Comparison of ENCODE assay signal across 17 cellular contexts in genomic region chr15:29774900-29775299, GRCh38. TPM values are rescaled to one million over a fixed set of nuclear protein-coding genes. Genes with fewer than 3 reads are reported as not detected.
DNase-seq lines count a peak whose midpoint lies in the region; ATAC-seq and TF ChIP-seq lines count a peak whose summit lies in the region.
"Had no signal": no experiment of that assay in that cellular context is flagged by ENCODE, and none has a peak within 500 bp of the region (broad histone marks: within the 10 kb centered on the region; RNA-seq: fewer than 3 reads in every experiment).

No MANE protein-coding gene starts in this region.

- no peak overlapping the region for H2AK9ac ChIP-seq in IMR-90 (replicated peaks; ENCODE audit: low read depth, low read length, poor library complexity)

- H3K79me1 ChIP-seq in IMR-90 (ENCODE audit: low read depth in 1 of 2, low read length in 2 of 2) = peaks cover 21 to 73% of the 10 kb centered on the region in 2 experiments

- H4K20me1 ChIP-seq in IMR-90 (ENCODE audit: insufficient read depth, low read length) = peaks cover 38% of the 10 kb centered on the region

- ATAC-seq in IMR-90 (ENCODE audit: low read depth) (peak; percentile 42; the same call in 1 of the 2 replicates), foreskin keratinocyte (peak; percentile 93), HG02884 (IDR thresholded peaks at IDR 0.05; ENCODE audit: unreplicated experiment) (no peak)
- ATAC-seq: stimulated activated memory B cell treated with anti-CD40 and anti-IgM and Interleukin-4, amounts not matched to agents 10 μg/mL and 1 μg/mL and 100 μg/mL, for 72 hours had no signal

- no peak overlapping the region for H3K9ac ChIP-seq in IMR-90 (ENCODE audit: low read depth, low read length)

- H4K5ac ChIP-seq in IMR-90 (ENCODE audit: low read depth, low read length) = no peak overlapping the region

- no peaks in the 10 kb centered on the region for H3K27me3 ChIP-seq in AG04450 (ENCODE audit: control insufficient read depth, insufficient read depth, low read length)
- H3K27me3 ChIP-seq in IMR-90 (ENCODE audit: control insufficient read depth, insufficient read depth, low read length) = no peaks in the 10 kb centered on the region
- no peaks in the 10 kb centered on the region for H3K27me3 ChIP-seq in foreskin keratinocyte
- H3K27me3 ChIP-seq: BE2C had no signal

- TF ChIP-seq RAD21 in IMR-90 (IDR thresholded peaks at IDR 0.05; ENCODE audit: low read length) = no peak

- no TSS peak for BruUV-seq in IMR-90 (replicated peaks; lab: Mats Ljungman, UMichigan)

- H3K27ac ChIP-seq in AG04450 (ENCODE audit: low read depth, low read length) (no peak overlapping the region), IMR-90 (ENCODE audit: insufficient read depth, low read length) (no peak overlapping the region), foreskin keratinocyte (peak overlapping the region; percentile 58)

- H3K4ac ChIP-seq in IMR-90 (ENCODE audit: low read depth, low read length) = 0 out of 2 replicates have a peak overlapping the region, but pooled peaks have one; percentile 54

- H3K4me3 ChIP-seq in AG04450 (ENCODE audit: low read depth, low read length) (no peak overlapping the region), IMR-90 (ENCODE audit: insufficient read depth, low read depth, low read length) (no peak overlapping the region)

- TF ChIP-seq POLR2A in IMR-90 (IDR thresholded peaks at IDR 0.05; ENCODE audit: low read depth, low read length) = no peak

- peak overlapping the region; percentile 36; the same call in 1 of the 2 replicates for H3K4me2 ChIP-seq in IMR-90 (ENCODE audit: low read depth, low read length)

- DNase-seq in AG04450 (ENCODE audit: low read depth, low spot score) = peak; percentile 16
- DNase-seq in IMR-90 = peak; percentile 86
- peak; percentile 34 for DNase-seq in astrocyte of the hippocampus (ENCODE audit: low read depth, low spot score)
- DNase-seq in foreskin keratinocyte = peak; percentile 40 to 71
- DNase-seq in NCI-H1436 (lab: John Stamatoyannopoulos, UW) = no peak
- no peak for DNase-seq in NCI-H146 (lab: John Stamatoyannopoulos, UW)
- no peak for DNase-seq in NCI-H2029 (lab: John Stamatoyannopoulos, UW)
- DNase-seq: activated CD8-positive, alpha-beta memory T cell treated with anti-CD3 and anti-CD28 coated beads, Interleukin-2, amount 50 U/mL, for 48 hours; BE2C; DND-41; H7; NCI-H1417; NCI-H526 treated with DMSO at 0.1 percent for 48 hours; SHP77; stimulated activated CD4-positive, alpha-beta T cell treated with anti-CD3 and anti-CD28 coated beads, Interleukin-2, amount 100 ng/mL, for 48 hours had no signal

- no peak overlapping the region for H2AK5ac ChIP-seq in IMR-90 (ENCODE audit: low read depth, low read length)

- WGBS in IMR-90 (ENCODE audit: extremely low coverage in 2 of 2, insufficient read length in 1 of 2), 2 experiments = no CpG with 5 or more reads among the region's 6 CpGs

- TF ChIP-seq CTCF in AG04450 (IDR thresholded peaks at IDR 0.05; ENCODE audit: low read depth, low read length) (no peak), IMR-90 (conservative IDR thresholded peaks at IDR 0.05; ENCODE audit: low read depth, low read length) (no peak), foreskin keratinocyte (conservative IDR thresholded peaks at IDR 0.05) (no peak)

- POLR2A ChIA-PET in AG04450 (lab: Yijun Ruan, JAX) (no interaction called here), IMR-90 (lab: Charles Lee; ENCODE audit: unreplicated experiment) (no interaction called here)

- no peak overlapping the region for H3K56ac ChIP-seq in IMR-90 (ENCODE audit: extremely low read depth, insufficient read depth, low read length)

- no peak overlapping the region for H4K91ac ChIP-seq in IMR-90 (ENCODE audit: insufficient read depth, low read depth, low read length)

- H4K8ac ChIP-seq in IMR-90 (ENCODE audit: low read depth in 2 of 2, low read length in 2 of 2) = no peak overlapping the region

- H3K18ac ChIP-seq in IMR-90 (ENCODE audit: low read depth, low read length) = no peak overlapping the region

- H3K14ac ChIP-seq in IMR-90 (replicated peaks; ENCODE audit: low read depth, low read length) = peak overlapping the region; percentile 65; the same call in 1 of the 2 replicates

- in situ Hi-C loops in IMR-90 (cut with MboI; ENCODE audit: low sequenced_read_pairs) = no loop called here

- intact Hi-C loops in IMR-90 (cut with micrococcal nuclease) = no loop called here

- H2BK5ac ChIP-seq in IMR-90 (ENCODE audit: low read depth, low read length, poor library complexity, severe bottlenecking) = peak overlapping the region; percentile 52

- no peak overlapping the region for H3K23ac ChIP-seq in IMR-90 (ENCODE audit: low read depth, low read length)

- H3K9me3 ChIP-seq in AG04450 (ENCODE audit: control insufficient read depth, insufficient read depth, low read length) = no peaks in the 10 kb centered on the region; the same call in 1 of the 2 replicates
- H3K9me3 ChIP-seq in IMR-90 (ENCODE audit: control insufficient read depth, insufficient read depth, low read length) = no peaks in the 10 kb centered on the region
- H3K9me3 ChIP-seq: BE2C had no signal

- no peak overlapping the region for H2AFZ ChIP-seq in IMR-90 (replicated peaks; ENCODE audit: low read length, poor library complexity)

- peaks cover 4% of the 10 kb centered on the region for H3K36me3 ChIP-seq in IMR-90 (ENCODE audit: control insufficient read depth, insufficient read depth, low read length)
- H3K36me3 ChIP-seq: BE2C had no signal

- H3K9me1 ChIP-seq in IMR-90 (ENCODE audit: insufficient read depth, low read length) = peaks cover 16% of the 10 kb centered on the region

- H3K4me1 ChIP-seq in IMR-90 (ENCODE audit: control insufficient read depth, insufficient read depth, low read length) (peaks cover 5% of the 10 kb centered on the region; the same call in 1 of the 2 replicates), foreskin keratinocyte (peaks cover 25% of the 10 kb centered on the region)
- H3K4me1 ChIP-seq: BE2C had no signal

- H2BK15ac ChIP-seq in IMR-90 (ENCODE audit: low read depth, low read length) = no peak overlapping the region

- CTCF ChIA-PET in AG04450 (lab: Charles Lee) (interaction anchor here (1.9 kb wide), 1 partner anchor 151 kb away, joined by 9 read pairs; no protein-coding TSS in a partner anchor), IMR-90 (lab: Yijun Ruan, JAX) (no interaction called here)

- dilution Hi-C loops in IMR-90 (cut with HindIII; ENCODE audit: low sequenced_read_pairs, unreplicated experiment) = no loop called here

- no peak overlapping the region for H2BK120ac ChIP-seq in IMR-90 (ENCODE audit: low read depth, low read length)

- no peak overlapping the region for H2BK20ac ChIP-seq in IMR-90 (ENCODE audit: low read depth, low read length)

TF ChIP-seq in IMR-90, 13 proteins besides CTCF, POLR2A, EP300 and RAD21:
- TF ChIP-seq FOS (IDR thresholded peaks at IDR 0.05; ENCODE audit: low read depth, low read length) = no peak
- no peak for TF ChIP-seq MAFK (IDR thresholded peaks at IDR 0.05; ENCODE audit: low read depth, low read length)
- peak; percentile 90 for TF ChIP-seq CEBPB (IDR thresholded peaks at IDR 0.05; ENCODE audit: low read depth, low read length)

RNA-seq across cellular contexts. Expression of gene TJP1, which starts 47.4 kb away (rescaled TPM):
- polyA plus RNA-seq in AG04450 (2011; rRNA removed) = 72.7 and 99.6 TPM in 2 replicates
- polyA minus RNA-seq in AG04450 (2011; rRNA and poly(A)+ RNA removed) = 99.7 and 134 TPM in 2 replicates
- 43.4 and 61.7 TPM in 2 replicates for total RNA-seq in IMR-90 (2012; rRNA removed)
- 41.9 and 42.2 TPM in 2 replicates for polyA plus RNA-seq in IMR-90 (2012; rRNA removed)
- 13.8 and 15.5 TPM in 2 replicates for polyA plus RNA-seq in IMR-90 (2012; cell fraction: cytosol; rRNA removed)
- polyA plus RNA-seq in IMR-90 (2012; cell fraction: nucleus; rRNA removed; ENCODE audit: low replicate concordance) = 15.4 and 56.9 TPM in 2 replicates
- 94.0 and 98.3 TPM in 2 replicates for total RNA-seq in foreskin keratinocyte
- 13.8 and 17.6 TPM in 2 replicates for polyA plus RNA-seq in foreskin keratinocyte

Comparison
In these comparisons a context has a peak if more than half of its experiments do, and no peak if none do; other contexts are left out.
1. DNase-seq: peak in AG04450 (single experiment), IMR-90 (single experiment), astrocyte of the hippocampus (single experiment) and foreskin keratinocyte (2 of 2); none in NCI-H1436 (single experiment), NCI-H146 (single experiment) and NCI-H2029 (single experiment).